ENCODE assay signal across 14 cellular contexts in the genomic region with DNA sequence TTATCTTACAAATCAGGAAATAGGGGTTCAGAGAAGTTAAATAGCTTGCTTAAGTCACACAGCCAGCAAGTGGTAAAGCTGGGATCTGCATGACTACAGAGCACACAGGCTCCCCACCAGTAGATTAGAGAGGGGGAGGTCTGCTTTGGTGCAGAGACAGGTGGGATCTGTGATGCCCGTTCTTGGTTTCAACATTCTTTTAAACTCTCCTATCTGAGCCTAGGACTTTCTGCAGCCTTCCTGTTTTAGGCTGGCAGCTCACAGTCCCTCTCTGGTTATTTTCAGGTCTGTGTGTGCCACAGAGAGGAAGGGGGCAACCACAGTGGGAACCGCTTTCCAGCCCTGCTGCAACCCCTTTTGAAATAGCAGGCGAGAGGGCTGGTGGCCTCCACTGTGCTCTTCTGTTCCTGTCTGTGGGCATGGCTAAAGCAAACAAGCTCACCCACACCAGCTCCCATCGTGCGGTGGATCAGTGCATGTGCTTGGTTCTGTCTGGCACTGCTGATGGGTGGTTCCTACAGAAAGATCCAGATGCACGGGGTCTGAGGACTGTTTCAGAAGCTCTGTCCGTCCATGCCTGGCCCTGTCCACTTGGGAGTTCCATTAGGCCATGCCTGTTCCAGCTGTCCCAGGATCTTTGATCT. TPM values are rescaled to one million over a fixed set of nuclear protein-coding genes. Genes with fewer than 3 reads are reported as not detected.
A peak's percentile ranks its signal among the peaks of the same experiment; 100 is the strongest.
DNase-seq lines count a peak whose midpoint lies in the region; ATAC-seq, FAIRE-seq and TF ChIP-seq lines count a peak whose summit lies in the region.
"Had no signal": no experiment of that assay in that cellular context is flagged by ENCODE, and none has a peak within 500 bp of the region (broad histone marks: within the 10 kb centered on the region; RNA-seq: fewer than 3 reads in every experiment).

No MANE protein-coding gene starts in this region.

- SMC1A ChIA-PET in GM12878 (lab: Charles Lee; ENCODE audit: uncharacterized antibody, unreplicated experiment), result interaction anchor here (0.8 to 6.8 kb wide), 16 partner anchors 13 to 143 kb away, joined by 3 to 55 read pairs (median 5); no protein-coding TSS in a partner anchor

- TF ChIP-seq POLR2A in GM12878 (IDR thresholded peaks at IDR 0.05; ENCODE audit: low read depth, low read length), result no peak

- H4K20me1 ChIP-seq in GM12878 (ENCODE audit: control insufficient read depth, insufficient read depth), result no peaks in the 10 kb centered on the region

- H3K9me3 Mint-ChIP-seq in stimulated activated memory B cell treated with anti-CD40 and anti-IgM and Interleukin-4, amounts not matched to agents 10 μg/mL and 1 μg/mL and 100 μg/mL, for 72 hours, result no peaks in the 10 kb centered on the region

- no peak overlapping the region for H2AFZ ChIP-seq in GM12878 (ENCODE audit: control insufficient read depth, low read depth, low read length)

- ATAC-seq in GM12878, result no peak
- ATAC-seq in stimulated activated memory B cell treated with anti-CD40 and anti-IgM and Interleukin-4, amounts not matched to agents 10 μg/mL and 1 μg/mL and 100 μg/mL, for 72 hours, result no peak
- no peak for ATAC-seq in HG02610 (IDR thresholded peaks at IDR 0.05; ENCODE audit: unreplicated experiment)
- ATAC-seq: A549 had no signal

- no peak overlapping the region for H3K4me3 ChIP-seq in GM12878
- no peak overlapping the region for H3K4me3 ChIP-seq in coronary artery
- H3K4me3 ChIP-seq: A549, esophagus muscularis mucosa, smooth muscle cell had no signal

- H3K4me1 Mint-ChIP-seq in stimulated activated memory B cell treated with anti-CD40 and anti-IgM and Interleukin-4, amounts not matched to agents 10 μg/mL and 1 μg/mL and 100 μg/mL, for 72 hours, result peaks cover 50% of the 10 kb centered on the region

- H3K36me3 ChIP-seq in GM12878 (ENCODE audit: control insufficient read depth in 2 of 2, insufficient read depth in 2 of 2, low read length in 1 of 2), result no peaks in the 10 kb centered on the region
- H3K36me3 ChIP-seq: esophagus muscularis mucosa had no signal

- H3K4me2 ChIP-seq in GM12878 (ENCODE audit: control insufficient read depth, insufficient read depth), result no peak overlapping the region
- H3K4me2 ChIP-seq: A549, smooth muscle cell had no signal

- H3K36me3 Mint-ChIP-seq in stimulated activated memory B cell treated with anti-CD40 and anti-IgM and Interleukin-4, amounts not matched to agents 10 μg/mL and 1 μg/mL and 100 μg/mL, for 72 hours, result no peaks in the 10 kb centered on the region

- CTCF ChIA-PET in GM12878 (lab: Yijun Ruan, JAX), result interaction anchor here (0.6 to 2.0 kb wide), 24 partner anchors 11 to 433 kb away, joined by 3 to 15 read pairs (median 4); no protein-coding TSS in a partner anchor

- WGBS in GM12878 (ENCODE audit: insufficient coverage, insufficient replicate concordance, low lambda C conversion rate, missing lambda C conversion rate), result 22% methylated on average over 7 of the region's 7 CpGs

- no peak for TF ChIP-seq CTCF in GM12878 (IDR thresholded peaks at IDR 0.05 in 2 of 3, conservative IDR thresholded peaks at IDR 0.05 in 1 of 3; ENCODE audit: control insufficient read depth in 2 of 3, extremely low read depth in 1 of 3, insufficient read depth in 1 of 3, low read depth in 3 of 3, low read length in 3 of 3)
- TF ChIP-seq CTCF in coronary artery (IDR thresholded peaks at IDR 0.05), result no peak

- H3K27ac Mint-ChIP-seq in stimulated activated memory B cell treated with anti-CD40 and anti-IgM and Interleukin-4, amounts not matched to agents 10 μg/mL and 1 μg/mL and 100 μg/mL, for 72 hours, result peak overlapping the region; percentile 71

- in situ Hi-C loops in GM12878 (cut with MboI), result no loop called here

- no peaks in the 10 kb centered on the region for H3K9me3 ChIP-seq in GM12878 (replicated peaks; ENCODE audit: control insufficient read depth, insufficient read depth, low read length)
- H3K9me3 ChIP-seq: A549, esophagus muscularis mucosa had no signal

- peak; percentile 40 for DNase-seq in activated CD8-positive, alpha-beta memory T cell treated with anti-CD3 and anti-CD28 coated beads, Interleukin-2, amount 50 U/mL, for 4 hours
- DNase-seq in activated CD8-positive, alpha-beta memory T cell treated with anti-CD3 and anti-CD28 coated beads for 24 hours, result no peak
- peak; percentile 99 for DNase-seq in SIG-M5 treated with dmso at 0.1 percent for 504 hours (lab: John Stamatoyannopoulos, UW; ENCODE audit: unreplicated experiment)
- no peak for DNase-seq in GM12878 (ENCODE audit: low read depth, low spot score)
- DNase-seq in coronary artery (ENCODE audit: low spot score), result no peak
- DNase-seq in HT-29 (ENCODE audit: low spot score), result no peak
- DNase-seq: activated CD4-positive, CD25-positive, alpha-beta regulatory T cell; H7 had no signal

- H3K27ac ChIP-seq in GM12878 (ENCODE audit: control insufficient read depth, insufficient read depth) (no peak overlapping the region), coronary artery (no peak overlapping the region)

- no peak overlapping the region for H3K9ac ChIP-seq in GM12878 (ENCODE audit: control insufficient read depth, insufficient read depth, low read length)

- TF ChIP-seq EP300 in GM12878 (IDR thresholded peaks at IDR 0.05; ENCODE audit: borderline replicate concordance in 1 of 2, control insufficient read depth in 1 of 2, low read depth in 2 of 2, low read length in 2 of 2), result no peak

- BruUV-seq in GM12878 (replicated peaks; lab: Mats Ljungman, UMichigan), result no TSS peak

- TF ChIP-seq RAD21 in GM12878 (IDR thresholded peaks at IDR 0.05; ENCODE audit: insufficient read depth, low read depth, low read length), result no peak

- intact Hi-C loops in GM12878 (cut with micrococcal nuclease; ENCODE audit: unreplicated experiment), result no loop called here

- POLR2A ChIA-PET in GM12878 (lab: Charles Lee), result interaction anchor here (0.5 to 1.7 kb wide), 4 partner anchors 13 to 536 kb away, joined by 3 to 9 read pairs (median 7); no protein-coding TSS in a partner anchor

- no peaks in the 10 kb centered on the region for H3K27me3 ChIP-seq in GM12878 (replicated peaks in 1 of 2; ENCODE audit: control insufficient read depth in 2 of 2, insufficient read depth in 2 of 2, low read length in 1 of 2)
- H3K27me3 ChIP-seq: esophagus muscularis mucosa had no signal

- no peaks in the 10 kb centered on the region for H3K27me3 Mint-ChIP-seq in stimulated activated memory B cell treated with anti-CD40 and anti-IgM and Interleukin-4, amounts not matched to agents 10 μg/mL and 1 μg/mL and 100 μg/mL, for 72 hours

- H3K4me1 ChIP-seq in GM12878 (ENCODE audit: control insufficient read depth, insufficient read depth, low read length), result peaks cover 51% of the 10 kb centered on the region

- RAD21 ChIA-PET in GM12878 (lab: Charles Lee; ENCODE audit: unreplicated experiment), result interaction anchor here (0.6 to 2.7 kb wide), 18 partner anchors 12 to 540 kb away, joined by 3 to 19 read pairs (median 4); no protein-coding TSS in a partner anchor

- H3K79me2 ChIP-seq in GM12878 (ENCODE audit: control insufficient read depth, insufficient read depth, low read length), result peaks cover 7% of the 10 kb centered on the region

- no peak overlapping the region for H3K4me3 Mint-ChIP-seq in stimulated activated memory B cell treated with anti-CD40 and anti-IgM and Interleukin-4, amounts not matched to agents 10 μg/mL and 1 μg/mL and 100 μg/mL, for 72 hours

- no peak for FAIRE-seq in GM12878 (lab: Jason Lieb, UNC)
- FAIRE-seq: A549 had no signal

TF ChIP-seq in GM12878, 131 proteins besides CTCF, POLR2A, EP300 and RAD21:
- TF ChIP-seq MYB (IDR thresholded peaks at IDR 0.05; ENCODE audit: borderline replicate concordance, low read depth, low read length) (no peak), STAT1 (conservative IDR thresholded peaks at IDR 0.05) (no peak), SMARCA5 (IDR thresholded peaks at IDR 0.05) (0 out of 2 replicates have a peak, but pooled peaks have one; percentile 35), EED (IDR thresholded peaks at IDR 0.05; ENCODE audit: low read depth) (0 out of 2 replicates have a peak, but pooled peaks have one; percentile 27)

RNA-seq across cellular contexts. Expression of a gene that starts 1.7 kb away (rescaled TPM):
- total RNA-seq in GM12878 (2013; cell fraction: nucleolus; rRNA removed), result 50.9 and 61.1 TPM in 2 replicates
- 29.3 and 31.9 TPM in 2 replicates for total RNA-seq in GM12878 (2014; rRNA removed)
- 17.4 and 18.2 TPM in 2 replicates for total RNA-seq in GM12878 (2014; rRNA removed; fragmentation: Illumina TruSeq; extraction: Trizol)
- total RNA-seq in GM12878 (2021), result 37.7 and 43.4 TPM in 2 replicates
- 3.2 TPM for polyA plus RNA-seq in GM12878 (2011; ENCODE audit: low read depth)
- 4.0 and 6.1 TPM in 2 replicates for polyA plus RNA-seq in GM12878 (2011; rRNA removed)
- 10.7 and 11.6 TPM in 2 replicates for polyA plus RNA-seq in GM12878 (2011; cell fraction: cytosol; rRNA removed)
- 4.5 and 6.2 TPM in 2 replicates for polyA plus RNA-seq in GM12878 (2011; cell fraction: nucleus; rRNA removed)
- polyA plus RNA-seq in GM12878 (2012), result 2.8 and 4.3 TPM in 2 replicates
- 21.7 and 23.9 TPM in 2 replicates for polyA plus RNA-seq in GM12878 (2014; fragmentation: Illumina TruSeq; extraction: Trizol)
- polyA plus RNA-seq in GM12878 (2014; fragmentation: Nextera tagmentation; extraction: Ambion mirVana), result 1 to 10 TPM; 1.9 to 3.9 TPM
- polyA plus RNA-seq in GM12878 (2014; rRNA removed), result 34.0 and 45.3 TPM in 2 replicates
- 10 to 100 TPM; 16.5 to 16.8 TPM for polyA plus RNA-seq in GM12878 (2016; fragmentation: Nextera tagmentation; extraction: Ambion mirVana)
- polyA minus RNA-seq in GM12878 (2011; rRNA and poly(A)+ RNA removed), result 10.0 and 12.5 TPM in 2 replicates
- 5.1 and 6.0 TPM in 2 replicates for polyA minus RNA-seq in GM12878 (2011; cell fraction: cytosol; rRNA and poly(A)+ RNA removed)
- polyA minus RNA-seq in GM12878 (2011; cell fraction: nucleus; rRNA and poly(A)+ RNA removed), result 5.5 and 8.9 TPM in 2 replicates
- 3.1 and 4.4 TPM in 2 replicates for total RNA-seq in HT-29 (2014; rRNA removed; shearing (Covaris generic))
- total RNA-seq: OCI-LY7 had no signal

Comparison
In these comparisons a context has a peak if more than half of its experiments do, and no peak if none do; other contexts are left out.
1. DNase-seq: peak in activated CD8-positive, alpha-beta memory T cell treated with anti-CD3 and anti-CD28 coated beads, Interleukin-2, amount 50 U/mL, for 4 hours (single experiment) and SIG-M5 treated with dmso at 0.1 percent for 504 hours (single experiment); none in activated CD8-positive, alpha-beta memory T cell treated with anti-CD3 and anti-CD28 coated beads for 24 hours (single experiment), GM12878 (single experiment), coronary artery (single experiment) and HT-29 (single experiment).